23 cellular contexts compared by ENCODE assay signal in genomic region chr2:217125004-217125403, GRCh38.
"Had no signal": no experiment of that assay in that cellular context is flagged by ENCODE, and none has a peak within 500 bp of the region (broad histone marks: within the 10 kb centered on the region; RNA-seq: fewer than 3 reads in every experiment).

No MANE protein-coding gene starts in this region.

- H3K9ac ChIP-seq: KMS-11, SK-N-SH had no signal

- ATAC-seq: activated CD4-positive, CD25-positive, alpha-beta regulatory T cell treated with anti-CD3 and anti-CD28 coated beads, Interleukin-2, amount 50 U/mL, for 24 hours; activated naive CD4-positive, alpha-beta T cell treated with anti-CD3 and anti-CD28 coated beads, Interleukin-2, amount 50 U/mL, for 72 hours; activated naive CD8-positive, alpha-beta T cell treated with anti-CD3 and anti-CD28 coated beads, Interleukin-2, amount 50 U/mL, for 24 hours; activated T-cell treated with anti-CD3 and anti-CD28 coated beads, Interleukin-2, amount 50 U/mL, for 4 hours; body of pancreas had no signal

- H3K36me3 ChIP-seq: ascending aorta, SJCRH30 had no signal

- H3K4me1 ChIP-seq: ascending aorta, body of pancreas, SJCRH30 had no signal

- H3K9me3 ChIP-seq: ascending aorta, body of pancreas, SJCRH30, SK-N-SH had no signal

- H3K4me3 ChIP-seq: ascending aorta, body of pancreas, SJCRH30 had no signal

- DNase-seq: activated CD4-positive, alpha-beta T cell treated with anti-CD3 and anti-CD28 coated beads for 48 hours; activated CD4-positive, alpha-beta T cell treated with anti-CD3 and anti-CD28 coated beads, Interleukin-2, amount 50 U/mL, for 48 hours; activated CD8-positive, alpha-beta memory T cell treated with anti-CD3 and anti-CD28 coated beads for 24 hours; activated effector memory CD4-positive, alpha-beta T cell treated with anti-CD3 and anti-CD28 coated beads, Interleukin-2, amount 50 U/mL, for 16 hours; activated naive CD4-positive, alpha-beta T cell treated with Interleukin-2 at 50 U/mL for 16 hours; activated naive CD8-positive, alpha-beta T cell treated with anti-CD3 and anti-CD28 coated beads, Interleukin-2, amount 50 U/mL, for 24 hours; activated T-cell treated with anti-CD3 and anti-CD28 coated beads, Interleukin-2, amount 50 U/mL, for 4 hours; amniotic stem cell; body of pancreas; NCI-H1092; NCI-H1417; NCI-H1930; NCI-H2171; NCI-H2227 treated with DMSO at 0.1 percent for 48 hours; NCI-H446 treated with DMSO at 0.1 percent for 48 hours; NCI-H524 treated with DMSO at 0.1 percent for 48 hours; NCI-H82; SJCRH30; SK-N-SH had no signal

- H3K27ac ChIP-seq: ascending aorta, body of pancreas, KMS-11, SJCRH30 had no signal

- H3K27me3 ChIP-seq: ascending aorta, body of pancreas, SJCRH30 had no signal

- H3K4me2 ChIP-seq: KMS-11, SK-N-SH had no signal
